In the genomic region with DNA sequence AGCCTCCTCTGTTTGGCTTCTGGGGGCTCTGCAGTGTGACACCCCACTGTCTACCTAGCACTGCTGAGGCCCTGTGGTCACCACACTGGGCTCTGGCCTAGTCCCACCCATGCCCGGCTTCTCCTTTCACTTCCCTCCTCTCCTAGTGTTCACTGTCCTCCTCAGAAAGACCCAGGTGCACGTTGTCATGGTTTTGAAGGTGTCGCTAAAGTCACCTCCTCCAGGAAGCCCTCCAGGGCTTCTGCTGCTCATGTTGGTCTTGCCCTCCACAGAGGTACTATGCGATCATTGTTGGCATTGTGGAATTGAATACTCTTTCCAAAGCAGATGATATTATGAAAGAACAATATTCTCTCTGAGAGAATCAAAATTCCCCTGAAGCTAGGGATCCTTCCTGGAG, we compare ENCODE assay signal across 28 cellular contexts.
"Had no signal": no experiment of that assay in that cellular context is flagged by ENCODE, and none has a peak within 500 bp of the region (broad histone marks: within the 10 kb centered on the region; RNA-seq: fewer than 3 reads in every experiment).

No MANE protein-coding gene starts in this region.

- H3K27me3 ChIP-seq: neural progenitor cell, ovary, right lobe of liver, sigmoid colon, stomach, thyroid gland, tibial nerve, upper lobe of right lung, uterus had no signal

- H3K9ac ChIP-seq: neural progenitor cell, parathyroid adenoma had no signal

- H3K4me1 ChIP-seq: neural progenitor cell, parathyroid adenoma, psoas muscle, right lobe of liver, sigmoid colon, stomach, thyroid gland, tibial nerve, upper lobe of right lung, uterus had no signal

- ATAC-seq: natural killer cell; psoas muscle; right cardiac atrium; right lobe of liver; stimulated activated effector memory CD8-positive, alpha-beta T cell treated with anti-CD3 and anti-CD28 coated beads, Interleukin-12 subunit alpha, Interleukin-12 subunit beta, amount 100 ng/mL, for 72 hours; stimulated activated naive B cell treated with anti-CD40 and anti-IgM and Interleukin-4, amounts not matched to agents 10 μg/mL and 1 μg/mL and 100 μg/mL, for 72 hours; upper lobe of right lung had no signal

- DNase-seq: natural killer cell; occipital lobe; ovary; posterior cingulate gyrus; psoas muscle; right cardiac atrium; right lobe of liver; sigmoid colon; small intestine; stimulated activated CD4-positive, alpha-beta T cell treated with anti-CD3 and anti-CD28 coated beads, Interleukin-15, amount 100 ng/mL, for 24 hours; stimulated activated CD4-positive, alpha-beta T cell treated with anti-CD3 and anti-CD28 coated beads, Interleukin-2, amount 100 ng/mL, for 24 hours; stimulated activated CD4-positive, alpha-beta T cell treated with anti-CD3 and anti-CD28 coated beads, Interleukin-2, amount 100 ng/mL, for 48 hours; stimulated activated CD4-positive, alpha-beta T cell treated with anti-CD3 and anti-CD28 coated beads, Interleukin-4, amount 100 ng/mL, for 24 hours; stimulated activated naive B cell treated with anti-CD40 and anti-IgM and Interleukin-4, amounts not matched to agents 10 μg/mL and 1 μg/mL and 100 μg/mL, for 72 hours; stimulated activated naive CD4-positive, alpha-beta T cell treated with Interleukin-2 at 50 U/mL for 16 hours; stomach; thyroid gland; upper lobe of right lung; uterus had no signal

- H3K27me3 Mint-ChIP-seq: progenitor cell of endocrine pancreas; stimulated activated naive B cell treated with anti-CD40 and anti-IgM and Interleukin-4, amounts not matched to agents 10 μg/mL and 1 μg/mL and 100 μg/mL, for 72 hours; stimulated activated naive CD8-positive, alpha-beta T cell treated with anti-CD3 and anti-CD28 coated beads, Interleukin-15, Interleukin-2, amounts not matched to agents 100 ng/mL and 50 ng/mL, for 24 hours had no signal

- H3K36me3 ChIP-seq: neural progenitor cell, ovary, right lobe of liver, sigmoid colon, stomach, thoracic aorta, thyroid gland, tibial nerve, upper lobe of right lung, uterus had no signal

- H3K79me2 ChIP-seq: parathyroid adenoma had no signal

- H2AFZ ChIP-seq: neural progenitor cell, parathyroid adenoma had no signal

- H3K9me3 Mint-ChIP-seq: neural progenitor cell, type B pancreatic cell had no signal

- H3K4me3 Mint-ChIP-seq: natural killer cell; nephron; neural progenitor cell; stimulated activated effector memory CD8-positive, alpha-beta T cell treated with anti-CD3 and anti-CD28 coated beads, Interleukin-12 subunit alpha, Interleukin-12 subunit beta, amount 100 ng/mL, for 72 hours; stimulated activated naive B cell treated with anti-CD40 and anti-IgM and Interleukin-4, amounts not matched to agents 10 μg/mL and 1 μg/mL and 100 μg/mL, for 72 hours; stimulated activated naive CD8-positive, alpha-beta T cell treated with anti-CD3 and anti-CD28 coated beads, Interleukin-15, Interleukin-2, amounts not matched to agents 100 ng/mL and 50 ng/mL, for 24 hours; type B pancreatic cell had no signal

- H3K4me3 ChIP-seq: neural progenitor cell, ovary, psoas muscle, right lobe of liver, sigmoid colon, stomach, thoracic aorta, thyroid gland, tibial nerve, upper lobe of right lung, uterus had no signal

- H3K27ac ChIP-seq: neural progenitor cell, ovary, parathyroid adenoma, psoas muscle, right lobe of liver, sigmoid colon, stomach, thoracic aorta, thyroid gland, tibial nerve, upper lobe of right lung, uterus had no signal

- FAIRE-seq: small intestine had no signal

- H3K4me1 Mint-ChIP-seq: natural killer cell; neural progenitor cell; stimulated activated effector memory CD8-positive, alpha-beta T cell treated with anti-CD3 and anti-CD28 coated beads, Interleukin-12 subunit alpha, Interleukin-12 subunit beta, amount 100 ng/mL, for 72 hours; stimulated activated naive B cell treated with anti-CD40 and anti-IgM and Interleukin-4, amounts not matched to agents 10 μg/mL and 1 μg/mL and 100 μg/mL, for 72 hours had no signal

- H3K27ac Mint-ChIP-seq: natural killer cell; nephron; neural progenitor cell; progenitor cell of endocrine pancreas; stimulated activated effector memory CD8-positive, alpha-beta T cell treated with anti-CD3 and anti-CD28 coated beads, Interleukin-12 subunit alpha, Interleukin-12 subunit beta, amount 100 ng/mL, for 72 hours; stimulated activated naive B cell treated with anti-CD40 and anti-IgM and Interleukin-4, amounts not matched to agents 10 μg/mL and 1 μg/mL and 100 μg/mL, for 72 hours; stimulated activated naive CD8-positive, alpha-beta T cell treated with anti-CD3 and anti-CD28 coated beads, Interleukin-15, Interleukin-2, amounts not matched to agents 100 ng/mL and 50 ng/mL, for 24 hours; type B pancreatic cell had no signal

- H3K36me3 Mint-ChIP-seq: neural progenitor cell; stimulated activated effector memory CD8-positive, alpha-beta T cell treated with anti-CD3 and anti-CD28 coated beads, Interleukin-12 subunit alpha, Interleukin-12 subunit beta, amount 100 ng/mL, for 72 hours; stimulated activated naive B cell treated with anti-CD40 and anti-IgM and Interleukin-4, amounts not matched to agents 10 μg/mL and 1 μg/mL and 100 μg/mL, for 72 hours; type B pancreatic cell had no signal

- H3K4me2 ChIP-seq: neural progenitor cell had no signal

- H3K9me3 ChIP-seq: ovary, right lobe of liver, sigmoid colon, thoracic aorta, thyroid gland, tibial nerve, upper lobe of right lung, uterus had no signal
